ENCODE assay signal across 14 cellular contexts in the genomic region with DNA sequence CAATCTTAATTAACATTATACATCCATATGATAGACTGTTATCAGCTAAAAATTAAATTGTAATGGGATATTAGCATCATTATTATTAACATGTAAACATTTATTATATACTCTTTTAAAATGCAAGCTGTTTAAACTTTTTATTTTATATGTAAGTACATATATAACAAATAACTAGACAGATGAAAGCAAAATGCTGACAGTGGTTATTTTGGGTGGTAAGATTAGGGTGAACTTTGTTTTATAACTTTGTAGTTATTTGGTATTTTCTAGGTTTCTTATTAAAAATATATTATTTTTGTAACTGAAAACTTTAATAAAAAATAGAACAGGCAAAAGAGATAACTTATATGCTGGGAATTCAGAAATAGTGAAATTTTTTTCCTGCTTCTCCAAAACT.
DNase-seq lines count a peak whose midpoint lies in the region; ATAC-seq, FAIRE-seq and TF ChIP-seq lines count a peak whose summit lies in the region.
"Had no signal": no experiment of that assay in that cellular context is flagged by ENCODE, and none has a peak within 500 bp of the region (broad histone marks: within the 10 kb centered on the region; RNA-seq: fewer than 3 reads in every experiment).

No MANE protein-coding gene starts in this region.

- no peak for TF ChIP-seq RAD21 in HepG2 (CRISPR knock-in tag; IDR thresholded peaks at IDR 0.05)

- no peak overlapping the region for H3K27ac ChIP-seq in HepG2 (ENCODE audit: extremely low read length, insufficient read depth, low read length)
- no peak overlapping the region for H3K27ac ChIP-seq in right lobe of liver
- H3K27ac ChIP-seq in kidney (ENCODE audit: low read depth in 2 of 2, low read length in 2 of 2) = no peak overlapping the region
- H3K27ac ChIP-seq: 22Rv1; BLaER1 treated with 17β-estradiol and CSF1 and Interleukin-3, amounts not matched to agents 10 nM and 100 nM had no signal

- no peak for FAIRE-seq in HepG2 (lab: Jason Lieb, UNC)
- FAIRE-seq in colon (lab: Jason Lieb, UNC) = peak; percentile 79
- FAIRE-seq in kidney (lab: Jason Lieb, UNC) = peak; percentile 68
- FAIRE-seq: H1 had no signal

- H3K4me2 ChIP-seq in HepG2 (ENCODE audit: low read depth, low read length) = no peak overlapping the region
- H3K4me2 ChIP-seq: BLaER1 treated with 17β-estradiol and CSF1 and Interleukin-3, amounts not matched to agents 10 nM and 100 nM had no signal

- H3K9me3 ChIP-seq in HepG2 (ENCODE audit: low read length) (peaks cover 9% of the 10 kb centered on the region), right lobe of liver (no peaks in the 10 kb centered on the region), kidney (ENCODE audit: control insufficient read depth in 1 of 2, low read length in 2 of 2) (no peaks in the 10 kb centered on the region)

- POLR2A ChIA-PET in HepG2 (lab: Yijun Ruan, JAX) = no interaction called here

- no peak for TF ChIP-seq POLR2A in HepG2 (IDR thresholded peaks at IDR 0.05; ENCODE audit: insufficient read depth in 1 of 2, low read depth in 2 of 2, low read length in 2 of 2)
- TF ChIP-seq POLR2A in right lobe of liver (IDR thresholded peaks at IDR 0.05) = no peak

- H3K27me3 ChIP-seq in HepG2 (ENCODE audit: control insufficient read depth in 1 of 2, insufficient read depth in 2 of 2, low read length in 2 of 2) (no peaks in the 10 kb centered on the region), right lobe of liver (no peaks in the 10 kb centered on the region)
- H3K27me3 ChIP-seq: BLaER1 treated with 17β-estradiol and CSF1 and Interleukin-3, amounts not matched to agents 10 nM and 100 nM had no signal

- H3K4me1 ChIP-seq in HepG2 (ENCODE audit: insufficient read depth, low read length) (no peaks in the 10 kb centered on the region), right lobe of liver (no peaks in the 10 kb centered on the region), kidney (ENCODE audit: control insufficient read depth in 1 of 2, insufficient read depth in 1 of 2, low read depth in 1 of 2, low read length in 2 of 2) (no peaks in the 10 kb centered on the region)
- H3K4me1 ChIP-seq: BLaER1 treated with 17β-estradiol and CSF1 and Interleukin-3, amounts not matched to agents 10 nM and 100 nM had no signal

- H3K79me2 ChIP-seq in HepG2 (ENCODE audit: insufficient read depth, low read length) = no peaks in the 10 kb centered on the region

- ATAC-seq in HepG2 (no peak), right lobe of liver (no peak), HG02642 (IDR thresholded peaks at IDR 0.05; ENCODE audit: poor library complexity, unreplicated experiment) (no peak), GM18511 (IDR thresholded peaks at IDR 0.05; ENCODE audit: unreplicated experiment) (no peak)
- ATAC-seq: CD8-positive, alpha-beta T cell had no signal

- H3K9ac ChIP-seq in HepG2 (ENCODE audit: insufficient read depth, low read depth, low read length) (no peak overlapping the region), kidney (ENCODE audit: low read length in 2 of 2) (no peak overlapping the region)
- H3K9ac ChIP-seq: BLaER1 treated with 17β-estradiol and CSF1 and Interleukin-3, amounts not matched to agents 10 nM and 100 nM had no signal

- in situ Hi-C loops in HepG2 (cut with HindIII; ENCODE audit: extremely low pct_ligation_motif_present, low pct_unique_long_range_greater_than_20kb) = no loop called here

- no peaks in the 10 kb centered on the region for H4K20me1 ChIP-seq in HepG2 (ENCODE audit: insufficient read depth, low read length)
- H4K20me1 ChIP-seq: BLaER1 treated with 17β-estradiol and CSF1 and Interleukin-3, amounts not matched to agents 10 nM and 100 nM had no signal

- H3K4me3 ChIP-seq in HepG2 (replicated peaks in 1 of 3; ENCODE audit: insufficient read depth in 1 of 3, low read depth in 2 of 3, low read length in 3 of 3) = no peak overlapping the region
- H3K4me3 ChIP-seq in right lobe of liver = no peak overlapping the region
- no peak overlapping the region for H3K4me3 ChIP-seq in kidney (ENCODE audit: low read length in 2 of 2)
- H3K4me3 ChIP-seq: BLaER1 treated with 17β-estradiol and CSF1 and Interleukin-3, amounts not matched to agents 10 nM and 100 nM had no signal

- no TSS peak for BruUV-seq in HepG2 (replicated peaks; lab: Mats Ljungman, UMichigan)

- intact Hi-C loops in HepG2 (cut with micrococcal nuclease; ENCODE audit: unreplicated experiment) (no loop called here), right lobe of liver (cut with DNase I) (no loop called here), kidney (cut with DNase I) (no loop called here)

- DNase-seq in HepG2 (ENCODE audit: low spot score) (no peak), right lobe of liver (no peak), kidney (no peak), activated gamma-delta T cell (lab: John Stamatoyannopoulos, UW) (no peak)
- DNase-seq: CD8-positive, alpha-beta T cell; DMS79 treated with DMSO at 0.1 percent for 48 hours; GF-D8; H9 had no signal

- CTCF ChIA-PET in HepG2 (lab: Yijun Ruan, JAX; ENCODE audit: low intra/inter-chr PET ratio, low total read pairs) = no interaction called here

- TF ChIP-seq EP300 in HepG2 (IDR thresholded peaks at IDR 0.05; ENCODE audit: low read depth in 2 of 2, low read length in 2 of 2) (no peak), HepG2 (CRISPR knock-in tag; IDR thresholded peaks at IDR 0.05; ENCODE audit: borderline replicate concordance) (no peak)

- no peaks in the 10 kb centered on the region for H3K36me3 ChIP-seq in HepG2 (replicated peaks in 1 of 2; ENCODE audit: control insufficient read depth in 1 of 2, insufficient read depth in 2 of 2, low read length in 2 of 2)
- no peaks in the 10 kb centered on the region for H3K36me3 ChIP-seq in right lobe of liver
- no peaks in the 10 kb centered on the region for H3K36me3 ChIP-seq in kidney (ENCODE audit: control insufficient read depth in 1 of 2, insufficient read depth in 2 of 2, low read length in 2 of 2)
- H3K36me3 ChIP-seq: BLaER1 treated with 17β-estradiol and CSF1 and Interleukin-3, amounts not matched to agents 10 nM and 100 nM had no signal

- no peak overlapping the region for H2AFZ ChIP-seq in HepG2 (ENCODE audit: low read length)

- TF ChIP-seq CTCF in HepG2 (CRISPR knock-in tag; IDR thresholded peaks at IDR 0.05) (no peak), right lobe of liver (IDR thresholded peaks at IDR 0.05) (no peak), kidney (IDR thresholded peaks at IDR 0.05; ENCODE audit: borderline replicate concordance, extremely low read depth, insufficient read depth) (no peak)

TF ChIP-seq in HepG2, 621 proteins besides CTCF, POLR2A, EP300 and RAD21 (continues in another document):
- TF ChIP-seq HCFC1 (IDR thresholded peaks at IDR 0.05; ENCODE audit: low read depth, low read length) (no peak), ARID4A (CRISPR knock-in tag; IDR thresholded peaks at IDR 0.05; ENCODE audit: borderline replicate concordance) (no peak), THAP11 (CRISPR knock-in tag; IDR thresholded peaks at IDR 0.05) (no peak), TRIM24 (CRISPR knock-in tag; IDR thresholded peaks at IDR 0.05) (no peak), YEATS2 (CRISPR knock-in tag; IDR thresholded peaks at IDR 0.05; ENCODE audit: borderline replicate concordance) (no peak), TOE1 (CRISPR knock-in tag; IDR thresholded peaks at IDR 0.05) (no peak), SSRP1 (CRISPR knock-in tag; IDR thresholded peaks at IDR 0.05) (no peak), TEAD2 (CRISPR knock-in tag; IDR thresholded peaks at IDR 0.05) (no peak), ATRX (CRISPR knock-in tag; IDR thresholded peaks at IDR 0.05; ENCODE audit: borderline replicate concordance) (no peak), ARHGAP35 (CRISPR knock-in tag; IDR thresholded peaks at IDR 0.05; ENCODE audit: borderline replicate concordance) (no peak), MAFK (conservative IDR thresholded peaks at IDR 0.05 in 1 of 2, IDR thresholded peaks at IDR 0.05 in 1 of 2; ENCODE audit: low read length in 2 of 2) (peak; percentile 81 to 87), MAFF (IDR thresholded peaks at IDR 0.05; ENCODE audit: low read depth, low read length) (peak; percentile 75), BHLHE40 (IDR thresholded peaks at IDR 0.05; ENCODE audit: low read length) (no peak)
